Comparison of ENCODE assay signal across 19 cellular contexts in the genomic region with DNA sequence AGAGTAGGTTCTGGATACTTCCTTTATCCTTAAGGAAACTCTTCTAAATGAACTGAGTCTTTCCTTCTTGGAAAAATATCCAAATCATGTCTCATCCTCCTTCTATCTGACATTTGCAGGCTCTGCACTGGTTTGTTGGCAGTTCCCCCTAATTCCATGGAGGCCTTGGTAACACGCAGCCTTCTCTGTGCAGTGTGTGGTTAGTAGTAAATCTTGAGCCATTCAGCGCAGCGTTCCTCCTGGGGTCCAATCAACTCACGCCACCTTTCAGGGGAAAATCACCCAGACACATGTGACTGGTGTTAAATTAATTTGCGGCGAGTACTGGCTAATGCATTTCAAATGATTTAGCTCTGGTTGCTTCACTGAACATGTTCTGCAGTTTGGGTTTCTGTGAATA. TPM values are rescaled to one million over a fixed set of nuclear protein-coding genes. Genes with fewer than 3 reads are reported as not detected.
A peak's percentile ranks its signal among the peaks of the same experiment; 100 is the strongest.
DNase-seq lines count a peak whose midpoint lies in the region; ATAC-seq and TF ChIP-seq lines count a peak whose summit lies in the region.
"Had no signal": no experiment of that assay in that cellular context is flagged by ENCODE, and none has a peak within 500 bp of the region (broad histone marks: within the 10 kb centered on the region; RNA-seq: fewer than 3 reads in every experiment).

No MANE protein-coding gene starts in this region.

- no peak for TF ChIP-seq POLR2A in lower leg skin (IDR thresholded peaks at IDR 0.05)

- H3K27ac ChIP-seq in left lung, result no peak overlapping the region

- H3K4me3 ChIP-seq in foreskin fibroblast (ENCODE audit: low read depth in 1 of 2, low read length in 2 of 2) (no peak overlapping the region), skeletal muscle cell (ENCODE audit: low read depth, low read length) (no peak overlapping the region), lower leg skin (ENCODE audit: low read depth, poor library complexity, severe bottlenecking) (no peak overlapping the region), left lung (no peak overlapping the region)

- no peaks in the 10 kb centered on the region for H3K4me1 ChIP-seq in left lung

- no peaks in the 10 kb centered on the region for H3K27me3 ChIP-seq in left lung

- TF ChIP-seq CTCF in foreskin fibroblast (IDR thresholded peaks at IDR 0.05; ENCODE audit: low read depth, low read length) (no peak), lower leg skin (IDR thresholded peaks at IDR 0.05) (no peak), left lung (IDR thresholded peaks at IDR 0.05) (no peak)

- H3K9me3 ChIP-seq in left lung, result no peaks in the 10 kb centered on the region

- no peak for ATAC-seq in GM18868 (IDR thresholded peaks at IDR 0.05; ENCODE audit: unreplicated experiment)
- ATAC-seq in left lung, result no peak

- intact Hi-C loops in lower leg skin (cut with DNase I; ENCODE audit: low total_unique reads), result no loop called here
- intact Hi-C loops in left lung (cut with DNase I), result no loop called here

- no peaks in the 10 kb centered on the region for H3K36me3 ChIP-seq in left lung

- DNase-seq in AG20443 (ENCODE audit: low spot score), result peak; percentile 80
- peak; percentile 82 for DNase-seq in SK-N-DZ (ENCODE audit: low spot score)
- peak; percentile 9 to 22 for DNase-seq in foreskin fibroblast
- DNase-seq in skeletal muscle cell (ENCODE audit: low read depth), result peak; percentile 6
- DNase-seq in lower leg skin (ENCODE audit: low spot score in 2 of 2), result no peak
- no peak for DNase-seq in left lung
- DNase-seq: AML-193, DMS 273 treated with DMSO at 0.1 percent for 48 hours, GF-D8, HCEC 1CT, KBM-7, MV-4-11, NCI-H2029, NCI-H2171 treated with DMSO at 0.1 percent for 48 hours, NCI-H510A, NCI-H774, RPMI8226 had no signal

- WGBS in lower leg skin, 2 donors, result 62 to 65% methylated on average over 6 of the region's 6 CpGs

RNA-seq across cellular contexts. Expression of gene CBY2, which starts 21.0 kb away (rescaled TPM):
- polyA plus RNA-seq in SK-N-DZ (2014; cell fraction: cytosol; rRNA removed), result not detected in 2 replicates
- polyA plus RNA-seq in SK-N-DZ (2014; cell fraction: nucleus; rRNA removed), result not detected in 2 replicates
- under 1 TPM in 1 of 4 donors, not detected in 3; 0.45 TPM for total RNA-seq in lower leg skin
- not detected for total RNA-seq in left lung
- polyA plus RNA-seq: CD14-positive monocyte had no signal

Comparison
In these comparisons a context has a peak if more than half of its experiments do, and no peak if none do; other contexts are left out.
1. DNase-seq: peak in AG20443 (single experiment), SK-N-DZ (single experiment), foreskin fibroblast (2 of 2) and skeletal muscle cell (single experiment); none in lower leg skin (0 of 2) and left lung (0 of 2).